ENCODE assay signal across 28 cellular contexts in the genomic region with DNA sequence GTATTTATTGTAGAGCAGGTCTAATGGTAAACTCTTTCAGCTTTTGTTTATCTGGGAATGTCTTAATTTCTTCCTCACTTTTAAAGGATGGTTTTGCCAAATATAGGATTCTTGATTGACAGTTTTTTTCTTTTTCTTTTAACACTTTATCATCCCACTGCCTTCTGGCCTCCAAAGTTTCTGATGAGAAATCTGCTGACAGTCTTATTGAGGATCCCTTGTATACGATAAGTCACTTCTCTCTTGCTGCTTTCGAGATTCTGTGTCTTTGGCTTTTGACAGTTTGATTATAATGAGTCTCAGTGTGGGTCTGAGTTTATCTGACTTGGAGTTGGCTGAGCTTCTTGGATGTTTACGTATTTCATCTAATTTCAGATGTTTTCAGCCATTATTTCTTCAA. TPM values are rescaled to one million over a fixed set of nuclear protein-coding genes. Genes with fewer than 3 reads are reported as not detected.
"Had no signal": no experiment of that assay in that cellular context is flagged by ENCODE, and none has a peak within 500 bp of the region (broad histone marks: within the 10 kb centered on the region; RNA-seq: fewer than 3 reads in every experiment).

No MANE protein-coding gene starts in this region.

- H3K4me2 ChIP-seq: smooth muscle cell had no signal

- H3K4me1 ChIP-seq: left lung had no signal

- DNase-seq: effector CD8-positive, alpha-beta T cell; esophagus squamous epithelium; foreskin melanocyte; glutamatergic neuron; heart right ventricle; hippocampal formation; left cardiac atrium; left lung; mesenchymal stem cell; mucosa of descending colon; naive B cell; pancreas; retina; stimulated activated CD4-positive, alpha-beta T cell treated with anti-CD3 and anti-CD28 coated beads, Interleukin-12 subunit alpha, Interleukin-12 subunit beta, amount 100 ng/mL, for 4 hours; stimulated activated CD4-positive, alpha-beta T cell treated with anti-CD3 and anti-CD28 coated beads, Interleukin-1b, Interleukin-23, amount 100 ng/mL, for 48 hours; stimulated activated CD4-positive, alpha-beta T cell treated with anti-CD3 and anti-CD28 coated beads, Interleukin-4, amount 100 ng/mL, for 1 hour; stimulated activated CD8-positive, alpha-beta memory T cell treated with anti-CD3 and anti-CD28 coated beads, Interleukin-4, amount 100 ng/mL, for 48 hours; stimulated activated naive CD4-positive, alpha-beta T cell treated with Interleukin-2 at 50 U/mL for 16 hours; stomach; thyroid gland; trophoblast cell had no signal

- H3K9me3 ChIP-seq: pancreas, thyroid gland had no signal

- H3K36me3 ChIP-seq: esophagus squamous epithelium, heart right ventricle, left lung, neutrophil, pancreas, stomach, thyroid gland, vagina had no signal

- FAIRE-seq: endothelial cell of umbilical vein, islet of Langerhans, pancreas had no signal

- H3K27me3 ChIP-seq: esophagus squamous epithelium, pancreas, stomach, thyroid gland, vagina had no signal

- H3K4me3 ChIP-seq: esophagus squamous epithelium, heart right ventricle, left lung, mucosa of descending colon, pancreas, smooth muscle cell, stomach, thyroid gland, vagina had no signal

- ATAC-seq: heart right ventricle; left cardiac atrium; left lung; mucosa of descending colon; natural killer cell treated with Interleukin-12 subunit alpha and Interleukin-12 subunit beta and Interleukin-15 and Interleukin-18, amount 100 ng/mL, for 72 hours; pancreas; sciatic nerve had no signal

- H3K27ac ChIP-seq: esophagus squamous epithelium, heart right ventricle, left lung, neutrophil, pancreas, stomach, thyroid gland had no signal

RNA-seq across cellular contexts. Expression of a gene that starts 6.7 kb away (rescaled TPM):
- total RNA-seq: natural killer cell treated with Interleukin-12 subunit alpha and Interleukin-12 subunit beta and Interleukin-15 and Interleukin-18, amount 100 ng/mL, for 72 hours had no signal
